ENCODE assay signal across 36 cellular contexts in the genomic region with DNA sequence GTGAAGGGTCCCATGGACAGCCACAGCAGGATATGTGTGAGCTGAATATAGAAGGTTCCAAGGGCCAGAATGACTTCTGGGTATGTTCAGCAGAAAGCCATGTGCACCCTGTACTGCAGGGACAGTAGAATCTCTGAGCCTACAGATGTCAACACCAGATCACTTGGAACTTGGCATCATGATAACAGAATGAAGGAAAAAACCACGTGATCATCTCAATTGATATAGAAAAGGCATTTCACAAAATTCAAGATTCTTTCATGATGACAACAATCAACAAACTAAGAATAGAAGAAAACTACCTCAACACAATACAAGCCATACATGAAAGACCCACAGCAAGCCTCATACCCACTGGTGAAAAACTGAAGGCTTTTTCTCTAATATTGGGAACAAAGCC. TPM values are rescaled to one million over a fixed set of nuclear protein-coding genes. Genes with fewer than 3 reads are reported as not detected.
"Had no signal": no experiment of that assay in that cellular context is flagged by ENCODE, and none has a peak within 500 bp of the region (broad histone marks: within the 10 kb centered on the region; RNA-seq: fewer than 3 reads in every experiment).

No MANE protein-coding gene starts in this region.

- H3K27ac Mint-ChIP-seq: activated B cell treated with CpG ODN at 0.5 μM for 24 hours; activated CD4-positive, alpha-beta memory T cell treated with anti-CD3 and anti-CD28 coated beads for 36 hours; activated CD4-positive, alpha-beta T cell treated with anti-CD3 and anti-CD28 coated beads, Interleukin-2, amount 10 ng/mL, durations not matched to agents 24 days and 14 days; activated CD8-positive, alpha-beta T cell treated with anti-CD3 and anti-CD28 coated beads for 36 hours; activated naive CD4-positive, alpha-beta T cell treated with anti-CD3 and anti-CD28 coated beads for 36 hours; activated naive CD4-positive, alpha-beta T cell treated with anti-CD3 and anti-CD28 coated beads, Interleukin-2, amount 50 U/mL, for 72 hours; activated naive CD8-positive, alpha-beta T cell treated with anti-CD3 and anti-CD28 coated beads for 36 hours; activated T-cell treated with anti-CD3 and anti-CD28 coated beads, Interleukin-2, amount 50 U/mL, for 24 hours; activated T-helper 1 cell treated with anti-CD3 and anti-CD28 coated beads, Interleukin-12 subunit alpha, Interleukin-12 subunit beta, Interleukin-2, Interleukin-4 antibody, amounts not matched to agents 30 ng/mL and 10 ng/mL and 1 ng/mL, durations not matched to agents 14 hours and 24 hours and 36 hours; activated T-helper 17 cell treated with anti-CD3 and anti-CD28 coated beads, Interleukin-2, amount 50 U/mL, for 72 hours; brain; T-helper 1 cell treated with Interleukin-12 subunit alpha and Interleukin-12 subunit beta and Interleukin-4 antibody, amounts not matched to agents 30 μg/mL and 1 μg/mL, for 36 hours; T-helper 2 cell treated with Interferon-gamma antibody and Interleukin-4, amounts not matched to agents 5 μg/mL and 100 μg/mL, for 36 hours had no signal

- H3K27ac ChIP-seq: adrenal gland, cardiac muscle cell, VCaP had no signal

- H3K36me3 ChIP-seq: adrenal gland, cardiac muscle cell had no signal

- H3K4me1 Mint-ChIP-seq: activated B cell treated with CpG ODN at 0.5 μM for 24 hours; activated CD4-positive, alpha-beta T cell treated with anti-CD3 and anti-CD28 coated beads, Interleukin-2, amount 10 ng/mL, durations not matched to agents 24 days and 14 days; activated naive CD8-positive, alpha-beta T cell treated with anti-CD3 and anti-CD28 coated beads for 36 hours; activated T-helper 17 cell treated with anti-CD3 and anti-CD28 coated beads, Interleukin-2, amount 50 U/mL, for 72 hours; brain had no signal

- DNase-seq: activated B cell treated with CpG ODN at 0.5 μM for 24 hours; activated CD4-positive, alpha-beta memory T cell treated with anti-CD3 and anti-CD28 coated beads for 36 hours; activated CD4-positive, alpha-beta T cell treated with anti-CD3 and anti-CD28 coated beads for 4 hours; activated CD4-positive, alpha-beta T cell treated with anti-CD3 and anti-CD28 coated beads, Interleukin-2, amount 10 ng/mL, durations not matched to agents 24 days and 14 days; activated CD4-positive, alpha-beta T cell treated with anti-CD3 and anti-CD28 coated beads, Interleukin-2, amount 50 U/mL, for 1 hour; activated CD4-positive, alpha-beta T cell treated with anti-CD3 and anti-CD28 coated beads, Interleukin-2, amount 50 U/mL, for 4 hours; activated CD4-positive, CD25-positive, alpha-beta regulatory T cell treated with anti-CD3 and anti-CD28 coated beads, Interleukin-2, amount 50 U/mL, for 72 hours; activated CD8-positive, alpha-beta memory T cell treated with anti-CD3 and anti-CD28 coated beads, Interleukin-2, amount 50 U/mL, for 4 hours; activated CD8-positive, alpha-beta T cell treated with anti-CD3 and anti-CD28 coated beads for 36 hours; activated gamma-delta T cell treated with Interleukin-2 at 50 U/mL for 16 hours; activated naive CD4-positive, alpha-beta T cell; activated naive CD4-positive, alpha-beta T cell treated with anti-CD3 and anti-CD28 coated beads for 36 hours; activated naive CD4-positive, alpha-beta T cell treated with anti-CD3 and anti-CD28 coated beads, Interleukin-2, amount 50 U/mL, for 16 hours; activated naive CD8-positive, alpha-beta T cell treated with anti-CD3 and anti-CD28 coated beads for 36 hours; activated T-cell treated with anti-CD3 and anti-CD28 coated beads, Interleukin-2, amount 50 U/mL, for 24 hours; activated T-cell treated with anti-CD3 and anti-CD28 coated beads, Interleukin-2, amount 50 U/mL, for 48 hours; amniotic stem cell; aorta; central memory CD4-positive, alpha-beta T cell; SW 1271; T-helper 1 cell; T-helper 2 cell; T-helper 9 cell had no signal

- H3K4me3 ChIP-seq: adrenal gland, cardiac muscle cell had no signal

- H3K27me3 Mint-ChIP-seq: activated CD4-positive, alpha-beta memory T cell treated with anti-CD3 and anti-CD28 coated beads for 36 hours; activated CD8-positive, alpha-beta T cell treated with anti-CD3 and anti-CD28 coated beads for 36 hours; activated naive CD8-positive, alpha-beta T cell treated with anti-CD3 and anti-CD28 coated beads for 36 hours; activated T-cell treated with anti-CD3 and anti-CD28 coated beads, Interleukin-2, amount 50 U/mL, for 24 hours; activated T-helper 17 cell treated with anti-CD3 and anti-CD28 coated beads, Interleukin-2, amount 50 U/mL, for 72 hours had no signal

- ATAC-seq: activated CD8-positive, alpha-beta T cell treated with anti-CD3 and anti-CD28 coated beads for 36 hours; activated naive CD4-positive, alpha-beta T cell treated with anti-CD3 and anti-CD28 coated beads, Interleukin-2, amount 50 U/mL, for 72 hours; activated T-helper 17 cell treated with anti-CD3 and anti-CD28 coated beads, Interleukin-2, amount 50 U/mL, for 72 hours had no signal

- FAIRE-seq: bronchial epithelial cell, TTC549 had no signal

- H3K9me3 ChIP-seq: adrenal gland had no signal

- H3K27me3 ChIP-seq: adrenal gland, cardiac muscle cell had no signal

- H3K4me1 ChIP-seq: adrenal gland had no signal

- H3K4me3 Mint-ChIP-seq: activated B cell treated with CpG ODN at 0.5 μM for 24 hours; activated CD4-positive, alpha-beta memory T cell treated with anti-CD3 and anti-CD28 coated beads for 36 hours; activated CD4-positive, alpha-beta T cell treated with anti-CD3 and anti-CD28 coated beads, Interleukin-2, amount 10 ng/mL, durations not matched to agents 24 days and 14 days; activated CD8-positive, alpha-beta T cell treated with anti-CD3 and anti-CD28 coated beads for 36 hours; activated naive CD4-positive, alpha-beta T cell treated with anti-CD3 and anti-CD28 coated beads for 36 hours; activated naive CD8-positive, alpha-beta T cell treated with anti-CD3 and anti-CD28 coated beads for 36 hours; activated T-cell treated with anti-CD3 and anti-CD28 coated beads, Interleukin-2, amount 50 U/mL, for 24 hours; activated T-helper 1 cell treated with anti-CD3 and anti-CD28 coated beads, Interleukin-12 subunit alpha, Interleukin-12 subunit beta, Interleukin-2, Interleukin-4 antibody, amounts not matched to agents 30 ng/mL and 10 ng/mL and 1 ng/mL, durations not matched to agents 14 hours and 24 hours and 36 hours; activated T-helper 17 cell treated with anti-CD3 and anti-CD28 coated beads, Interleukin-2, amount 50 U/mL, for 72 hours; brain; T-helper 1 cell treated with Interleukin-12 subunit alpha and Interleukin-12 subunit beta and Interleukin-4 antibody, amounts not matched to agents 30 μg/mL and 1 μg/mL, for 36 hours; T-helper 2 cell treated with Interferon-gamma antibody and Interleukin-4, amounts not matched to agents 5 μg/mL and 100 μg/mL, for 36 hours had no signal

RNA-seq across cellular contexts. Expression of gene KRTAP12-2, which starts 0.9 kb away (rescaled TPM):
- total RNA-seq: activated B cell treated with CpG ODN at 0.5 μM for 24 hours; activated CD4-positive, alpha-beta memory T cell treated with anti-CD3 and anti-CD28 coated beads for 36 hours; activated CD4-positive, alpha-beta T cell treated with anti-CD3 and anti-CD28 coated beads, Interleukin-2, amount 10 ng/mL, durations not matched to agents 24 days and 14 days; activated CD8-positive, alpha-beta memory T cell treated with anti-CD3 and anti-CD28 coated beads for 36 hours; activated CD8-positive, alpha-beta T cell treated with anti-CD3 and anti-CD28 coated beads for 36 hours; activated naive CD4-positive, alpha-beta T cell treated with anti-CD3 and anti-CD28 coated beads for 36 hours; activated naive CD4-positive, alpha-beta T cell treated with anti-CD3 and anti-CD28 coated beads, Interleukin-2, amount 50 U/mL, for 72 hours; activated naive CD8-positive, alpha-beta T cell treated with anti-CD3 and anti-CD28 coated beads for 36 hours; activated T-helper 1 cell treated with anti-CD3 and anti-CD28 coated beads, Interleukin-12 subunit alpha, Interleukin-12 subunit beta, Interleukin-2, Interleukin-4 antibody, amounts not matched to agents 30 ng/mL and 10 ng/mL and 1 ng/mL, durations not matched to agents 14 hours and 24 hours and 36 hours; activated T-helper 17 cell treated with anti-CD3 and anti-CD28 coated beads, Interleukin-2, amount 50 U/mL, for 72 hours; adrenal gland; aorta; bronchial epithelial cell; cardiac muscle cell; cerebellum had no signal
- polyA plus RNA-seq: adrenal gland, aorta, cardiac muscle cell had no signal

RNA-seq across cellular contexts. Expression of gene KRTAP12-3, which starts 9.9 kb away (rescaled TPM):
- total RNA-seq: activated B cell treated with CpG ODN at 0.5 μM for 24 hours; activated CD4-positive, alpha-beta memory T cell treated with anti-CD3 and anti-CD28 coated beads for 36 hours; activated CD4-positive, alpha-beta T cell treated with anti-CD3 and anti-CD28 coated beads, Interleukin-2, amount 10 ng/mL, durations not matched to agents 24 days and 14 days; activated CD8-positive, alpha-beta memory T cell treated with anti-CD3 and anti-CD28 coated beads for 36 hours; activated CD8-positive, alpha-beta T cell treated with anti-CD3 and anti-CD28 coated beads for 36 hours; activated naive CD4-positive, alpha-beta T cell treated with anti-CD3 and anti-CD28 coated beads for 36 hours; activated naive CD4-positive, alpha-beta T cell treated with anti-CD3 and anti-CD28 coated beads, Interleukin-2, amount 50 U/mL, for 72 hours; activated naive CD8-positive, alpha-beta T cell treated with anti-CD3 and anti-CD28 coated beads for 36 hours; activated T-helper 1 cell treated with anti-CD3 and anti-CD28 coated beads, Interleukin-12 subunit alpha, Interleukin-12 subunit beta, Interleukin-2, Interleukin-4 antibody, amounts not matched to agents 30 ng/mL and 10 ng/mL and 1 ng/mL, durations not matched to agents 14 hours and 24 hours and 36 hours; activated T-helper 17 cell treated with anti-CD3 and anti-CD28 coated beads, Interleukin-2, amount 50 U/mL, for 72 hours; adrenal gland; aorta; bronchial epithelial cell; cardiac muscle cell; cerebellum had no signal
- polyA plus RNA-seq: adrenal gland, aorta, cardiac muscle cell had no signal

RNA-seq across cellular contexts. Expression of gene KRTAP12-4, which starts 13.2 kb away (rescaled TPM):
- total RNA-seq: activated B cell treated with CpG ODN at 0.5 μM for 24 hours; activated CD4-positive, alpha-beta memory T cell treated with anti-CD3 and anti-CD28 coated beads for 36 hours; activated CD4-positive, alpha-beta T cell treated with anti-CD3 and anti-CD28 coated beads, Interleukin-2, amount 10 ng/mL, durations not matched to agents 24 days and 14 days; activated CD8-positive, alpha-beta memory T cell treated with anti-CD3 and anti-CD28 coated beads for 36 hours; activated CD8-positive, alpha-beta T cell treated with anti-CD3 and anti-CD28 coated beads for 36 hours; activated naive CD4-positive, alpha-beta T cell treated with anti-CD3 and anti-CD28 coated beads for 36 hours; activated naive CD4-positive, alpha-beta T cell treated with anti-CD3 and anti-CD28 coated beads, Interleukin-2, amount 50 U/mL, for 72 hours; activated naive CD8-positive, alpha-beta T cell treated with anti-CD3 and anti-CD28 coated beads for 36 hours; activated T-helper 1 cell treated with anti-CD3 and anti-CD28 coated beads, Interleukin-12 subunit alpha, Interleukin-12 subunit beta, Interleukin-2, Interleukin-4 antibody, amounts not matched to agents 30 ng/mL and 10 ng/mL and 1 ng/mL, durations not matched to agents 14 hours and 24 hours and 36 hours; activated T-helper 17 cell treated with anti-CD3 and anti-CD28 coated beads, Interleukin-2, amount 50 U/mL, for 72 hours; adrenal gland; aorta; bronchial epithelial cell; cardiac muscle cell; cerebellum had no signal
- polyA plus RNA-seq: adrenal gland, aorta, cardiac muscle cell had no signal

RNA-seq across cellular contexts. Expression of gene KRTAP12-1, which starts 14.4 kb away (rescaled TPM):
- total RNA-seq: activated B cell treated with CpG ODN at 0.5 μM for 24 hours; activated CD4-positive, alpha-beta memory T cell treated with anti-CD3 and anti-CD28 coated beads for 36 hours; activated CD4-positive, alpha-beta T cell treated with anti-CD3 and anti-CD28 coated beads, Interleukin-2, amount 10 ng/mL, durations not matched to agents 24 days and 14 days; activated CD8-positive, alpha-beta memory T cell treated with anti-CD3 and anti-CD28 coated beads for 36 hours; activated CD8-positive, alpha-beta T cell treated with anti-CD3 and anti-CD28 coated beads for 36 hours; activated naive CD4-positive, alpha-beta T cell treated with anti-CD3 and anti-CD28 coated beads for 36 hours; activated naive CD4-positive, alpha-beta T cell treated with anti-CD3 and anti-CD28 coated beads, Interleukin-2, amount 50 U/mL, for 72 hours; activated naive CD8-positive, alpha-beta T cell treated with anti-CD3 and anti-CD28 coated beads for 36 hours; activated T-helper 1 cell treated with anti-CD3 and anti-CD28 coated beads, Interleukin-12 subunit alpha, Interleukin-12 subunit beta, Interleukin-2, Interleukin-4 antibody, amounts not matched to agents 30 ng/mL and 10 ng/mL and 1 ng/mL, durations not matched to agents 14 hours and 24 hours and 36 hours; activated T-helper 17 cell treated with anti-CD3 and anti-CD28 coated beads, Interleukin-2, amount 50 U/mL, for 72 hours; adrenal gland; aorta; bronchial epithelial cell; cardiac muscle cell; cerebellum had no signal
- polyA plus RNA-seq: adrenal gland, aorta, cardiac muscle cell had no signal

RNA-seq across cellular contexts. Expression of gene KRTAP10-11, which starts 21.4 kb away (rescaled TPM):
- total RNA-seq: activated B cell treated with CpG ODN at 0.5 μM for 24 hours; activated CD4-positive, alpha-beta memory T cell treated with anti-CD3 and anti-CD28 coated beads for 36 hours; activated CD4-positive, alpha-beta T cell treated with anti-CD3 and anti-CD28 coated beads, Interleukin-2, amount 10 ng/mL, durations not matched to agents 24 days and 14 days; activated CD8-positive, alpha-beta memory T cell treated with anti-CD3 and anti-CD28 coated beads for 36 hours; activated CD8-positive, alpha-beta T cell treated with anti-CD3 and anti-CD28 coated beads for 36 hours; activated naive CD4-positive, alpha-beta T cell treated with anti-CD3 and anti-CD28 coated beads for 36 hours; activated naive CD4-positive, alpha-beta T cell treated with anti-CD3 and anti-CD28 coated beads, Interleukin-2, amount 50 U/mL, for 72 hours; activated naive CD8-positive, alpha-beta T cell treated with anti-CD3 and anti-CD28 coated beads for 36 hours; activated T-helper 1 cell treated with anti-CD3 and anti-CD28 coated beads, Interleukin-12 subunit alpha, Interleukin-12 subunit beta, Interleukin-2, Interleukin-4 antibody, amounts not matched to agents 30 ng/mL and 10 ng/mL and 1 ng/mL, durations not matched to agents 14 hours and 24 hours and 36 hours; activated T-helper 17 cell treated with anti-CD3 and anti-CD28 coated beads, Interleukin-2, amount 50 U/mL, for 72 hours; adrenal gland; aorta; bronchial epithelial cell; cardiac muscle cell; cerebellum had no signal
- polyA plus RNA-seq: adrenal gland, aorta, cardiac muscle cell had no signal
